8 cellular contexts compared by ENCODE assay signal in genomic region chr6:73116330-73116729, GRCh38.
"Had no signal": no experiment of that assay in that cellular context is flagged by ENCODE, and none has a peak within 500 bp of the region (broad histone marks: within the 10 kb centered on the region; RNA-seq: fewer than 3 reads in every experiment).

No MANE protein-coding gene starts in this region.

- H3K9me3 ChIP-seq: HAP-1 had no signal

- H3K4me3 ChIP-seq: GM23248, GM23338, HAP-1 had no signal

- DNase-seq: GM23248, GOT3, H7, H9, HCEC 1CT, HFFc6 had no signal

- H3K4me1 ChIP-seq: HAP-1 had no signal

- H3K27ac ChIP-seq: GM23248 had no signal

- H3K36me3 ChIP-seq: HAP-1 had no signal
